ENCODE assay signal across 23 cellular contexts in genomic region chr4:14333616-14334015, GRCh38.
"Had no signal": no experiment of that assay in that cellular context is flagged by ENCODE, and none has a peak within 500 bp of the region (broad histone marks: within the 10 kb centered on the region; RNA-seq: fewer than 3 reads in every experiment).

No MANE protein-coding gene starts in this region.

- FAIRE-seq: RCC 7860 had no signal

- DNase-seq: activated CD4-positive, alpha-beta memory T cell treated with anti-CD3 and anti-CD28 coated beads, Interleukin-2, amount 10 ng/mL, durations not matched to agents 7 days and 5 days; activated CD4-positive, alpha-beta T cell treated with anti-CD3 and anti-CD28 coated beads for 36 hours; activated CD4-positive, alpha-beta T cell treated with anti-CD3 and anti-CD28 coated beads, Interleukin-2, amount 50 U/mL, for 1 hour; activated CD8-positive, alpha-beta memory T cell treated with anti-CD3 and anti-CD28 coated beads, Interleukin-2, amount 50 U/mL, for 4 hours; activated gamma-delta T cell treated with Interleukin-2 at 50 U/mL for 16 hours; activated naive CD4-positive, alpha-beta T cell treated with anti-CD3 and anti-CD28 coated beads, Interleukin-2, amount 10 ng/mL, durations not matched to agents 7 days and 5 days; activated naive CD8-positive, alpha-beta T cell treated with anti-CD3 and anti-CD28 coated beads for 36 hours; activated T-cell treated with anti-CD3 and anti-CD28 coated beads, Interleukin-2, amount 50 U/mL, for 72 hours; adrenal gland; anterior cingulate cortex; central memory CD4-positive, alpha-beta T cell; MM.1S; NCI-H1105; NCI-H1436; NCI-H1694 treated with DMSO at 0.1 percent for 48 hours; NCI-H2029 treated with DMSO at 0.1 percent for 48 hours; NCI-H510A treated with DMSO at 0.1 percent for 48 hours; SK-N-SH; T-helper 1 cell had no signal

- ATAC-seq: activated CD4-positive, alpha-beta T cell treated with anti-CD3 and anti-CD28 coated beads for 36 hours; activated T-cell treated with anti-CD3 and anti-CD28 coated beads, Interleukin-2, amount 50 U/mL, for 72 hours; Right ventricle myocardium inferior had no signal

- H3K4me1 ChIP-seq: adrenal gland had no signal

- H3K27me3 ChIP-seq: adrenal gland had no signal

- H3K9me3 ChIP-seq: adrenal gland, SK-N-SH had no signal

- H3K9ac ChIP-seq: KMS-11, SK-N-SH had no signal

- H3K27ac ChIP-seq: adrenal gland, KMS-11, VCaP had no signal

- H3K4me2 ChIP-seq: KMS-11, SK-N-SH had no signal

- H3K36me3 ChIP-seq: adrenal gland had no signal
